Comparison of ENCODE assay signal across 19 cellular contexts in the genomic region with DNA sequence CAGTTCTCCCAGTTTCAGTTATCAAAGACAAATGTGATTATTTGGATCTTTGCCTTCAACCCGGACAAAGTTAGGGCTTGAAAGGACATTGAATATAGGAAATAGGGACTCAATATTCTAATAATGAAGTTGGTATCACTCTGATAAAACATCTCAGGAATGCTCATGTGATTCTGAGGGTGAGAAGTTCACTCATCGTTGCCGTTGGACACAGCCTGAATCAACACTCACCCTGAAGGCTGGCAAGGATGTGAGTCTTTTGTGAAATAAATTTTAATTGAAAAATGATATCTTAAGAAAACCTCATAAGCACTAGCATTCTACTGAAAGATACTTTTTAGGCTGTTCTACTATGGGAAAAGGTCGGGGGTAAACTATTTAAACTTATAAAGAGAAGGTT. TPM values are rescaled to one million over a fixed set of nuclear protein-coding genes. Genes with fewer than 3 reads are reported as not detected.
DNase-seq lines count a peak whose midpoint lies in the region; ATAC-seq, FAIRE-seq and TF ChIP-seq lines count a peak whose summit lies in the region.
"Had no signal": no experiment of that assay in that cellular context is flagged by ENCODE, and none has a peak within 500 bp of the region (broad histone marks: within the 10 kb centered on the region; RNA-seq: fewer than 3 reads in every experiment).

No MANE protein-coding gene starts in this region.

- intact Hi-C loops in Right ventricle myocardium superior (cut with DNase I): no loop called here

- no peaks in the 10 kb centered on the region for H3K4me1 ChIP-seq in SJCRH30
- H3K4me1 ChIP-seq: Caco-2 had no signal

- no peaks in the 10 kb centered on the region for H3K27me3 ChIP-seq in bronchial epithelial cell (ENCODE audit: control insufficient read depth, insufficient read depth, low read length)
- H3K27me3 ChIP-seq in SJCRH30: no peaks in the 10 kb centered on the region

- DNase-seq in bronchial epithelial cell (ENCODE audit: low read depth): peak; percentile 58
- DNase-seq in foreskin melanocyte: peak; percentile 29
- DNase-seq in kidney tubule cell (ENCODE audit: low spot score): peak; percentile 52
- no peak for DNase-seq in urothelium cell line (ENCODE audit: low spot score)
- DNase-seq in Right ventricle myocardium superior: no peak
- DNase-seq in SJCRH30: no peak
- no peak for DNase-seq in occipital lobe (lab: John Stamatoyannopoulos, UW)
- DNase-seq: C1 segment of cervical spinal cord; Caco-2; CD4-positive, alpha-beta memory T cell; DMS153; DND-41; GM23248; H9 had no signal

- H3K36me3 ChIP-seq in bronchial epithelial cell (ENCODE audit: control insufficient read depth, insufficient read depth, low read length) (no peaks in the 10 kb centered on the region), SJCRH30 (no peaks in the 10 kb centered on the region)

- TF ChIP-seq CTCF in bronchial epithelial cell (IDR thresholded peaks at IDR 0.05; ENCODE audit: insufficient read depth, low read length, severe bottlenecking): no peak

- no peak overlapping the region for H3K27ac ChIP-seq in SJCRH30
- H3K27ac ChIP-seq: GM23248 had no signal

- ATAC-seq in GM21423 (IDR thresholded peaks at IDR 0.05; ENCODE audit: unreplicated experiment) (no peak), Right ventricle myocardium superior (ENCODE audit: poor library complexity) (no peak)
- ATAC-seq: HCT116 had no signal

- FAIRE-seq in bronchial epithelial cell (lab: Jason Lieb, UNC) (no peak), urothelium cell line (lab: Jason Lieb, UNC) (peak; percentile 83)
- FAIRE-seq: G401.6, GM12892, H1 had no signal

- H3K4me3 ChIP-seq in bronchial epithelial cell (ENCODE audit: low read depth, low read length) (no peak overlapping the region), SJCRH30 (no peak overlapping the region)
- H3K4me3 ChIP-seq: GM23248 had no signal

- H3K9me3 ChIP-seq in SJCRH30 (replicated peaks): no peaks in the 10 kb centered on the region
- H3K9me3 ChIP-seq: Caco-2 had no signal

RNA-seq across cellular contexts. Expression of a gene that starts 44.8 kb away (rescaled TPM):
- total RNA-seq in bronchial epithelial cell (20.2 and 20.3 TPM in 2 replicates), Right ventricle myocardium superior (20.2 TPM), occipital lobe (69.3 TPM)
- total RNA-seq in SJCRH30 (2014; rRNA removed; shearing (Covaris generic)): 9.6 and 10.0 TPM in 2 replicates

Comparison
In these comparisons a context has a peak if more than half of its experiments do, and no peak if none do; other contexts are left out.
1. DNase-seq: peak in bronchial epithelial cell (single experiment), foreskin melanocyte (single experiment) and kidney tubule cell (single experiment); none in urothelium cell line (single experiment), Right ventricle myocardium superior (single experiment), SJCRH30 (0 of 2) and occipital lobe (single experiment).